In genomic region chr15:58980351-58980939, GRCh38 we compare ENCODE assay signal across 8 cellular contexts. TPM values are rescaled to one million over a fixed set of nuclear protein-coding genes. Genes with fewer than 3 reads are reported as not detected.
DNase-seq lines count a peak whose midpoint lies in the region; ATAC-seq, FAIRE-seq and TF ChIP-seq lines count a peak whose summit lies in the region.

No MANE protein-coding gene starts in this region.

- H3K27ac ChIP-seq in A549 (no peak overlapping the region), breast epithelium (no peak overlapping the region)

- TF ChIP-seq CTCF in A549 (IDR thresholded peaks at IDR 0.05) (peak; percentile 87), GM12865 (IDR thresholded peaks at IDR 0.05; ENCODE audit: insufficient read depth, low read depth, low read length, missing control alignments) (peak; percentile 31), breast epithelium (IDR thresholded peaks at IDR 0.05) (peak in 2 of 3 donors; percentile 52 to 56)

- H3K27me3 ChIP-seq in breast epithelium, result no peaks in the 10 kb centered on the region

- CTCF ChIA-PET in A549 (lab: Yijun Ruan, JAX), result interaction anchor here (0.6 to 6.4 kb wide), 27 partner anchors 9 to 752 kb away, joined by 3 to 47 read pairs (median 4); no protein-coding TSS in a partner anchor

- H3K4me2 ChIP-seq in A549, result no peak overlapping the region

- intact Hi-C loops in breast epithelium (cut with DNase I; ENCODE audit: low total_unique reads), result no loop called here

- H3K36me3 ChIP-seq in breast epithelium, result no peaks in the 10 kb centered on the region

- no peak for TF ChIP-seq EP300 in A549 (IDR thresholded peaks at IDR 0.05)

- H3K9me3 ChIP-seq in A549 (no peaks in the 10 kb centered on the region), breast epithelium (no peaks in the 10 kb centered on the region)

- 2% methylated on average over 5 of the region's 5 CpGs for WGBS in A549 (ENCODE audit: missing lambda C conversion rate)

- POLR2A ChIA-PET in A549 (lab: Yijun Ruan, JAX), result no interaction called here

- peak; percentile 43 to 50 for DNase-seq in A549 (ENCODE audit: low read depth in 1 of 2, low spot score in 1 of 2)
- peak; percentile 65 for DNase-seq in GM12865 (ENCODE audit: low read depth)
- peak; percentile 30 for DNase-seq in NCI-H748 treated with DMSO at 0.1 percent for 48 hours (lab: John Stamatoyannopoulos, UW)
- no peak for DNase-seq in breast epithelium (ENCODE audit: low spot score in 2 of 2)
- peak; percentile 55 to 69 for DNase-seq in lung microvascular endothelial cell (ENCODE audit: low read depth in 2 of 2)

- ATAC-seq in A549 (peak in 1 of 2 experiments; percentile 55; a peak in 1 of 6 replicates), GM18858 (IDR thresholded peaks at IDR 0.05; ENCODE audit: unreplicated experiment) (no peak), HG02571 (IDR thresholded peaks at IDR 0.05; ENCODE audit: unreplicated experiment) (no peak), GM18505 (IDR thresholded peaks at IDR 0.05; ENCODE audit: unreplicated experiment) (no peak)

- H3K4me1 ChIP-seq in A549 (no peaks in the 10 kb centered on the region), breast epithelium (no peaks in the 10 kb centered on the region)

- TF ChIP-seq POLR2A in A549 (IDR thresholded peaks at IDR 0.05; ENCODE audit: low read length), result no peak
- no peak for TF ChIP-seq POLR2A in breast epithelium (IDR thresholded peaks at IDR 0.05)
- TF ChIP-seq POLR2A in GM18505 (IDR thresholded peaks at IDR 0.05; ENCODE audit: borderline replicate concordance, extremely low read depth, insufficient read depth, insufficient read length), result no peak

- H3K4me3 ChIP-seq in A549, result no peak overlapping the region
- H3K4me3 ChIP-seq in GM12865 (ENCODE audit: low read depth, low read length), result peak overlapping the region; percentile 50
- H3K4me3 ChIP-seq in breast epithelium, result no peak overlapping the region

- FAIRE-seq in A549 (lab: Jason Lieb, UNC), result peak; percentile 99

- TF ChIP-seq RAD21 in A549 (conservative IDR thresholded peaks at IDR 0.05 in 1 of 2, IDR thresholded peaks at IDR 0.05 in 1 of 2), result peak; percentile 83 to 91

TF ChIP-seq in A549, 52 proteins besides CTCF, POLR2A, EP300 and RAD21:
- no peak for TF ChIP-seq RCOR1 (IDR thresholded peaks at IDR 0.05; ENCODE audit: low read depth, low read length)
- peak; percentile 87 for TF ChIP-seq SMC3 (IDR thresholded peaks at IDR 0.05)
- no peak for TF ChIP-seq POLR2AphosphoS2 (conservative IDR thresholded peaks at IDR 0.05; ENCODE audit: low read length)

RNA-seq across cellular contexts. Expression of gene RNF111, which starts 7.0 kb away (rescaled TPM):
- polyA plus RNA-seq in A549 (2011; rRNA removed) (42.7 and 46.9 TPM in 2 replicates), A549 (2017; fragmentation: RNase III; extraction: RNeasy Plus Mini Kit Qiagen cat#74134 plus additional on column Dnase treatment) (21.8 to 25.5 TPM (median 25.0 TPM) in 3 replicates)
- polyA plus RNA-seq in A549 (2012; cell fraction: cytosol; rRNA removed), result 10.9 and 19.3 TPM in 2 replicates
- 18.5 and 22.7 TPM in 2 replicates for polyA plus RNA-seq in A549 (2012; cell fraction: nucleus; rRNA removed)
- polyA minus RNA-seq in A549 (2011; rRNA and poly(A)+ RNA removed), result 143 and 197 TPM in 2 replicates
- total RNA-seq in breast epithelium (10 to 100 TPM; 18.4 to 36.9 (median 27.9) TPM), lung microvascular endothelial cell (13.5 and 18.7 TPM in 2 replicates)

RNA-seq across cellular contexts. Expression of gene SLTM, which starts 47.0 kb away (rescaled TPM):
- polyA plus RNA-seq in A549 (2011; rRNA removed) (89.0 and 93.5 TPM in 2 replicates), A549 (2017; fragmentation: RNase III; extraction: RNeasy Plus Mini Kit Qiagen cat#74134 plus additional on column Dnase treatment) (133 to 138 TPM (median 133 TPM) in 3 replicates)
- polyA plus RNA-seq in A549 (2012; cell fraction: cytosol; rRNA removed), result 45.9 and 59.3 TPM in 2 replicates
- polyA plus RNA-seq in A549 (2012; cell fraction: nucleus; rRNA removed), result 88.5 and 126 TPM in 2 replicates
- 61.2 and 70.6 TPM in 2 replicates for polyA minus RNA-seq in A549 (2011; rRNA and poly(A)+ RNA removed)
- total RNA-seq in breast epithelium (100 to 1,000 TPM; 102 to 195 (median 163) TPM), lung microvascular endothelial cell (31.8 and 50.6 TPM in 2 replicates)

Comparison
In these comparisons a context has a peak if more than half of its experiments do, and no peak if none do; other contexts are left out.
1. DNase-seq: peak in A549 (2 of 2), GM12865 (single experiment), NCI-H748 treated with DMSO at 0.1 percent for 48 hours (single experiment) and lung microvascular endothelial cell (2 of 2); none in breast epithelium (0 of 2).
2. CTCF ChIP-seq: peak in every context shown above with its lines; median percentile 87 in A549; 54 in breast epithelium; 31 in GM12865.